Comparison of ENCODE assay signal across 30 cellular contexts in the genomic region with DNA sequence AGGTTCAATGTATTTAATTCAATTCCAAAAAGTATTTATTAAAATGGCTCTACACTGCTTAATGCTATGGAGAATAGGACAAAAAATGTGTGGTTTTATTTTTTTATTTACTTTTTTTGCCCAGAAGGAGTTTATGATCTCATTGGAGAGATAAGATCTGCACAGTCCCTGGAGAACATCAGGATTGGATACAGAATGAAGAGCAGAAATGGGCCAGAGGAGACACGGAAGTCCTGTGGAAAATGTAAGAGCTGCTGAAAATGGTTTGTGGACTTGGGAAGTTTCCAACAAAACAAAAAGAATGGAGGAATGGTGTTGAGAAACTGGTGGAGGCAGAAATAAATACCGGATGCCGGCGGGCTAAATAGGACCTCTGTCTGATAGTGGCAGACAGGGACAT.
"Had no signal": no experiment of that assay in that cellular context is flagged by ENCODE, and none has a peak within 500 bp of the region (broad histone marks: within the 10 kb centered on the region; RNA-seq: fewer than 3 reads in every experiment).

No MANE protein-coding gene starts in this region.

- H3K9me3 Mint-ChIP-seq: activated CD4-positive, alpha-beta memory T cell treated with anti-CD3 and anti-CD28 coated beads, Interleukin-2, amount 10 ng/mL, durations not matched to agents 7 days and 5 days; activated CD4-positive, alpha-beta T cell treated with anti-CD3 and anti-CD28 coated beads, Interleukin-2, amount 10 ng/mL, durations not matched to agents 7 days and 5 days; activated naive CD4-positive, alpha-beta T cell treated with anti-CD3 and anti-CD28 coated beads, Interleukin-2, amount 10 ng/mL, durations not matched to agents 7 days and 5 days; activated naive CD8-positive, alpha-beta T cell treated with anti-CD3 and anti-CD28 coated beads, Interleukin-2, amount 10 ng/mL, durations not matched to agents 7 days and 5 days; activated T-cell treated with anti-CD3 and anti-CD28 coated beads, Interleukin-2, amount 50 U/mL, for 24 hours; dendritic cell treated with granulocyte-macrophage colony-stimulating factor and Interleukin-4, amounts not matched to agents 40 ng/mL and 50 ng/mL, for 4 days; endodermal cell; T-helper 2 cell treated with Interferon-gamma antibody and Interleukin-4, amounts not matched to agents 5 μg/mL and 100 μg/mL, for 36 hours had no signal

- DNase-seq: activated CD4-positive, alpha-beta memory T cell treated with anti-CD3 and anti-CD28 coated beads, Interleukin-2, amount 10 ng/mL, durations not matched to agents 7 days and 5 days; activated CD4-positive, alpha-beta T cell treated with anti-CD3 and anti-CD28 coated beads for 1 hour; activated CD4-positive, alpha-beta T cell treated with anti-CD3 and anti-CD28 coated beads for 4 hours; activated CD4-positive, alpha-beta T cell treated with anti-CD3 and anti-CD28 coated beads, Interleukin-2, amount 10 ng/mL, durations not matched to agents 7 days and 5 days; activated CD4-positive, alpha-beta T cell treated with anti-CD3 and anti-CD28 coated beads, Interleukin-2, amount 50 U/mL, for 4 hours; activated CD8-positive, alpha-beta memory T cell treated with anti-CD3 and anti-CD28 coated beads, Interleukin-2, amount 50 U/mL, for 48 hours; activated gamma-delta T cell; activated naive CD4-positive, alpha-beta T cell; activated naive CD4-positive, alpha-beta T cell treated with anti-CD3 and anti-CD28 coated beads, Interleukin-2, amount 10 ng/mL, durations not matched to agents 7 days and 5 days; activated naive CD8-positive, alpha-beta T cell treated with anti-CD3 and anti-CD28 coated beads, Interleukin-2, amount 10 ng/mL, durations not matched to agents 7 days and 5 days; activated T-cell treated with anti-CD3 and anti-CD28 coated beads for 4 hours; activated T-cell treated with anti-CD3 and anti-CD28 coated beads, Interleukin-2, amount 50 U/mL, for 24 hours; activated T-cell treated with anti-CD3 and anti-CD28 coated beads, Interleukin-2, amount 50 U/mL, for 72 hours; anterior cingulate cortex; brain microvascular endothelial cell; dorsolateral prefrontal cortex; effector memory CD4-positive, alpha-beta T cell; endodermal cell; foreskin keratinocyte; gastrocnemius medialis; glutamatergic neuron; heart left ventricle; T-helper 17 cell; T1000 had no signal

- H3K27ac Mint-ChIP-seq: activated CD4-positive, alpha-beta memory T cell treated with anti-CD3 and anti-CD28 coated beads, Interleukin-2, amount 10 ng/mL, durations not matched to agents 7 days and 5 days; activated CD4-positive, alpha-beta T cell treated with anti-CD3 and anti-CD28 coated beads, Interleukin-2, amount 10 ng/mL, durations not matched to agents 7 days and 5 days; activated naive CD4-positive, alpha-beta T cell treated with anti-CD3 and anti-CD28 coated beads, Interleukin-2, amount 10 ng/mL, durations not matched to agents 7 days and 5 days; activated naive CD4-positive, alpha-beta T cell treated with anti-CD3 and anti-CD28 coated beads, Interleukin-2, amount 50 U/mL, for 72 hours; activated naive CD8-positive, alpha-beta T cell treated with anti-CD3 and anti-CD28 coated beads, Interleukin-2, amount 10 ng/mL, durations not matched to agents 7 days and 5 days; activated T-cell treated with anti-CD3 and anti-CD28 coated beads, Interleukin-2, amount 50 U/mL, for 24 hours; activated T-cell treated with anti-CD3 and anti-CD28 coated beads, Interleukin-2, amount 50 U/mL, for 72 hours; dendritic cell treated with granulocyte-macrophage colony-stimulating factor and Interleukin-4, amounts not matched to agents 40 ng/mL and 50 ng/mL, for 4 days; endodermal cell; T-helper 17 cell; T-helper 2 cell treated with Interferon-gamma antibody and Interleukin-4, amounts not matched to agents 5 μg/mL and 100 μg/mL, for 36 hours had no signal

- H3K27me3 ChIP-seq: brain microvascular endothelial cell, dorsolateral prefrontal cortex, foreskin keratinocyte, gastrocnemius medialis had no signal

- H3K36me3 ChIP-seq: brain microvascular endothelial cell, gastrocnemius medialis, heart left ventricle had no signal

- H3K4me3 ChIP-seq: coronary artery, dorsolateral prefrontal cortex, gastrocnemius medialis, heart left ventricle had no signal

- H3K36me3 Mint-ChIP-seq: activated naive CD4-positive, alpha-beta T cell treated with anti-CD3 and anti-CD28 coated beads, Interleukin-2, amount 10 ng/mL, durations not matched to agents 7 days and 5 days; activated naive CD8-positive, alpha-beta T cell treated with anti-CD3 and anti-CD28 coated beads, Interleukin-2, amount 10 ng/mL, durations not matched to agents 7 days and 5 days had no signal

- H3K4me1 Mint-ChIP-seq: activated CD4-positive, alpha-beta memory T cell treated with anti-CD3 and anti-CD28 coated beads, Interleukin-2, amount 10 ng/mL, durations not matched to agents 7 days and 5 days; activated CD4-positive, alpha-beta T cell treated with anti-CD3 and anti-CD28 coated beads, Interleukin-2, amount 10 ng/mL, durations not matched to agents 7 days and 5 days; activated naive CD4-positive, alpha-beta T cell treated with anti-CD3 and anti-CD28 coated beads, Interleukin-2, amount 10 ng/mL, durations not matched to agents 7 days and 5 days; activated naive CD8-positive, alpha-beta T cell treated with anti-CD3 and anti-CD28 coated beads, Interleukin-2, amount 10 ng/mL, durations not matched to agents 7 days and 5 days; central memory CD8-positive, alpha-beta T cell; T-helper 17 cell had no signal

- H3K27ac ChIP-seq: brain microvascular endothelial cell, coronary artery, dorsolateral prefrontal cortex, foreskin keratinocyte, gastrocnemius medialis, heart left ventricle had no signal

- H3K9me3 ChIP-seq: gastrocnemius medialis, heart left ventricle had no signal

- H3K27me3 Mint-ChIP-seq: activated CD4-positive, alpha-beta memory T cell treated with anti-CD3 and anti-CD28 coated beads, Interleukin-2, amount 10 ng/mL, durations not matched to agents 7 days and 5 days; activated CD4-positive, alpha-beta T cell treated with anti-CD3 and anti-CD28 coated beads, Interleukin-2, amount 10 ng/mL, durations not matched to agents 7 days and 5 days; activated naive CD4-positive, alpha-beta T cell treated with anti-CD3 and anti-CD28 coated beads, Interleukin-2, amount 10 ng/mL, durations not matched to agents 7 days and 5 days; activated naive CD8-positive, alpha-beta T cell treated with anti-CD3 and anti-CD28 coated beads, Interleukin-2, amount 10 ng/mL, durations not matched to agents 7 days and 5 days; central memory CD8-positive, alpha-beta T cell; dendritic cell treated with granulocyte-macrophage colony-stimulating factor and Interleukin-4, amounts not matched to agents 40 ng/mL and 50 ng/mL, for 4 days had no signal

- H3K4me3 Mint-ChIP-seq: activated CD4-positive, alpha-beta memory T cell treated with anti-CD3 and anti-CD28 coated beads, Interleukin-2, amount 10 ng/mL, durations not matched to agents 7 days and 5 days; activated CD4-positive, alpha-beta T cell treated with anti-CD3 and anti-CD28 coated beads, Interleukin-2, amount 10 ng/mL, durations not matched to agents 7 days and 5 days; activated naive CD4-positive, alpha-beta T cell treated with anti-CD3 and anti-CD28 coated beads, Interleukin-2, amount 10 ng/mL, durations not matched to agents 7 days and 5 days; activated naive CD8-positive, alpha-beta T cell treated with anti-CD3 and anti-CD28 coated beads, Interleukin-2, amount 10 ng/mL, durations not matched to agents 7 days and 5 days; activated T-cell treated with anti-CD3 and anti-CD28 coated beads, Interleukin-2, amount 50 U/mL, for 24 hours; activated T-cell treated with anti-CD3 and anti-CD28 coated beads, Interleukin-2, amount 50 U/mL, for 72 hours; central memory CD8-positive, alpha-beta T cell; dendritic cell treated with granulocyte-macrophage colony-stimulating factor and Interleukin-4, amounts not matched to agents 40 ng/mL and 50 ng/mL, for 4 days; endodermal cell; T-helper 17 cell; T-helper 2 cell treated with Interferon-gamma antibody and Interleukin-4, amounts not matched to agents 5 μg/mL and 100 μg/mL, for 36 hours had no signal

- H3K4me1 ChIP-seq: foreskin keratinocyte, gastrocnemius medialis, heart left ventricle had no signal

- ATAC-seq: activated naive CD4-positive, alpha-beta T cell treated with anti-CD3 and anti-CD28 coated beads, Interleukin-2, amount 50 U/mL, for 72 hours; activated T-cell treated with anti-CD3 and anti-CD28 coated beads, Interleukin-2, amount 50 U/mL, for 72 hours; esophagus mucosa; foreskin keratinocyte; gastrocnemius medialis; heart left ventricle; T-helper 17 cell had no signal
